ENCODE assay signal across 26 cellular contexts in the genomic region with DNA sequence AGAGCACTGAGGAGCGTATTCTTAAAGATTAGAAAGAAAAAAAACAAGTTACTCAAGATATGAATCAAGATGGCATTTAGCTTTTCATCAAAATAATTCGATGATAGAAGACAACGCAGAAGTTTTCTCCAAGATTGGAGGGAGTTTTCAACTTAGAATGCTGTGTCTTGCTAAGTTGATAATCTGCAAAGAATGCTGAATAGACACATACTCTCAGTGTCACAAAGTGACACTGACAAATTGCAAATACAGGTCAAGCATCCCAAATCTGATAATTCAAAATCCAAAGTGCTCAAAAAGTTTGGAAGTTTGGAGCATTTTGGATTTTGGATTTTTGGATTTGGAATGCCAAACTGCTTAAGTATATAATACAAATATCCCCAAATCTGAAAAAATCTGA.
"Had no signal": no experiment of that assay in that cellular context is flagged by ENCODE, and none has a peak within 500 bp of the region (broad histone marks: within the 10 kb centered on the region; RNA-seq: fewer than 3 reads in every experiment).

No MANE protein-coding gene starts in this region.

- H3K4me1 Mint-ChIP-seq: naive thymus-derived CD8-positive, alpha-beta T cell; nephron; stimulated activated effector memory CD8-positive, alpha-beta T cell treated with anti-CD3 and anti-CD28 coated beads, Interleukin-12 subunit alpha, Interleukin-12 subunit beta, amount 100 ng/mL, for 72 hours had no signal

- H3K27me3 Mint-ChIP-seq: naive thymus-derived CD8-positive, alpha-beta T cell; stimulated activated naive CD8-positive, alpha-beta T cell treated with anti-CD3 and anti-CD28 coated beads, Interleukin-15, Interleukin-2, amounts not matched to agents 100 ng/mL and 50 ng/mL, for 24 hours had no signal

- H3K27me3 ChIP-seq: pancreas, sigmoid colon, spleen, suprapubic skin, tibial artery, upper lobe of right lung had no signal

- H3K27ac Mint-ChIP-seq: nephron; stimulated activated effector memory CD8-positive, alpha-beta T cell treated with anti-CD3 and anti-CD28 coated beads, Interleukin-12 subunit alpha, Interleukin-12 subunit beta, amount 100 ng/mL, for 72 hours; stimulated activated naive CD8-positive, alpha-beta T cell treated with anti-CD3 and anti-CD28 coated beads, Interleukin-15, Interleukin-2, amounts not matched to agents 100 ng/mL and 50 ng/mL, for 24 hours had no signal

- H3K4me3 ChIP-seq: lower lobe of right lung, pancreas, prostate gland, sigmoid colon, spleen, suprapubic skin, thoracic aorta, tibial artery, upper lobe of right lung had no signal

- DNase-seq: hippocampal formation; kidney glomerular epithelial cell; left cardiac atrium; lower lobe of right lung; mammary epithelial cell; mesenchymal stem cell; naive thymus-derived CD8-positive, alpha-beta T cell; pancreas; posterior cingulate gyrus; retina; right cardiac atrium; sigmoid colon; small intestine; spleen; stimulated activated CD4-positive, alpha-beta T cell treated with anti-CD3 and anti-CD28 coated beads, Interleukin-4, amount 100 ng/mL, for 24 hours; stimulated activated naive CD4-positive, alpha-beta T cell; tibial artery; trophoblast cell; upper lobe of right lung had no signal

- H3K4me3 Mint-ChIP-seq: naive thymus-derived CD8-positive, alpha-beta T cell; nephron; stimulated activated effector memory CD8-positive, alpha-beta T cell treated with anti-CD3 and anti-CD28 coated beads, Interleukin-12 subunit alpha, Interleukin-12 subunit beta, amount 100 ng/mL, for 72 hours; stimulated activated naive CD8-positive, alpha-beta T cell treated with anti-CD3 and anti-CD28 coated beads, Interleukin-15, Interleukin-2, amounts not matched to agents 100 ng/mL and 50 ng/mL, for 24 hours had no signal

- H3K36me3 Mint-ChIP-seq: stimulated activated effector memory CD8-positive, alpha-beta T cell treated with anti-CD3 and anti-CD28 coated beads, Interleukin-12 subunit alpha, Interleukin-12 subunit beta, amount 100 ng/mL, for 72 hours had no signal

- H3K9me3 ChIP-seq: lower lobe of right lung, pancreas, prostate gland, sigmoid colon, suprapubic skin, thoracic aorta, tibial artery, upper lobe of right lung had no signal

- H3K9me3 Mint-ChIP-seq: stimulated activated effector memory CD8-positive, alpha-beta T cell treated with anti-CD3 and anti-CD28 coated beads, Interleukin-12 subunit alpha, Interleukin-12 subunit beta, amount 100 ng/mL, for 72 hours; stimulated activated naive CD8-positive, alpha-beta T cell treated with anti-CD3 and anti-CD28 coated beads, Interleukin-15, Interleukin-2, amounts not matched to agents 100 ng/mL and 50 ng/mL, for 24 hours had no signal

- H3K27ac ChIP-seq: lower lobe of right lung, pancreas, prostate gland, sigmoid colon, spleen, suprapubic skin, thoracic aorta, tibial artery, upper lobe of right lung had no signal

- ATAC-seq: left cardiac atrium; left lobe of liver; lower lobe of right lung; naive thymus-derived CD8-positive, alpha-beta T cell; pancreas; right cardiac atrium; stimulated activated effector memory CD8-positive, alpha-beta T cell treated with anti-CD3 and anti-CD28 coated beads, Interleukin-12 subunit alpha, Interleukin-12 subunit beta, amount 100 ng/mL, for 72 hours; upper lobe of right lung had no signal

- H3K36me3 ChIP-seq: lower lobe of right lung, pancreas, prostate gland, suprapubic skin had no signal

- H3K4me1 ChIP-seq: lower lobe of right lung, pancreas, prostate gland, sigmoid colon, spleen, suprapubic skin, tibial artery, upper lobe of right lung had no signal
